24 cellular contexts compared by ENCODE assay signal in the genomic region with DNA sequence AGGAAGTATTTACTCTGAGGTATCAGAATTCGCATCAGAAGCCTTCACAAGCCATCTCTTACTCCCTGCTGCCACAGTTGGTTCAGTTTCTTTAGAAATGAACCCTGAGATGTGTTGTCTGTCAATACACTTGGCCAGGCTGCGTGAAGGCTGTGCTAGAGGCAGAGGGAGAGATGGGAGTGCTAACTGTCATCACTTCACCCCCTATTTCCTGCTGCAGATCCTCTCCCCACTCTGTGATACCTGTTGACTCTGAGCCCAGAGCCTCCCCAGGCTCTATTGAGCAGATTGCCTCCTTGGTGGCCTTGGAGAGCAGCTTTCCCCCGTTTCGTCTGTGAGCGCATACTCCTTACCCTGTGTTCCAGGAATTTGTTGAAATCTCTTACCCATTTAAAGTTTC. TPM values are rescaled to one million over a fixed set of nuclear protein-coding genes. Genes with fewer than 3 reads are reported as not detected.
DNase-seq lines count a peak whose midpoint lies in the region; FAIRE-seq and TF ChIP-seq lines count a peak whose summit lies in the region.
"Had no signal": no experiment of that assay in that cellular context is flagged by ENCODE, and none has a peak within 500 bp of the region (broad histone marks: within the 10 kb centered on the region; RNA-seq: fewer than 3 reads in every experiment).

No MANE protein-coding gene starts in this region.

- no peaks in the 10 kb centered on the region for H3F3A ChIP-seq in GM23248 (ENCODE audit: insufficient read depth)

- H3K79me1 ChIP-seq in H1 (ENCODE audit: low read depth, low read length), result 0 out of 2 replicates have a peak, but pooled peaks cover 3% of the 10 kb centered on the region

- no peaks in the 10 kb centered on the region for H3K9me3 Mint-ChIP-seq in nephron progenitor cell
- H3K9me3 Mint-ChIP-seq: HFFc6 had no signal

- H3K23me2 ChIP-seq in H1 (ENCODE audit: low read depth, low read length), result no peaks in the 10 kb centered on the region; the same call in 1 of the 2 replicates

- H3K27ac ChIP-seq in HEK293 (ENCODE audit: extremely low read depth, low read depth, low read length) (no peak overlapping the region), H1 (ENCODE audit: low read depth, low read length) (no peak overlapping the region), GM23248 (no peak overlapping the region), sigmoid colon (no peak overlapping the region)
- H3K27ac ChIP-seq: HL-60 had no signal

- H3K56ac ChIP-seq in H1 (replicated peaks; ENCODE audit: insufficient read length, low read depth, low read length), result no peak overlapping the region

- FAIRE-seq in H1 (lab: Jason Lieb, UNC), result no peak
- FAIRE-seq in GM12891 (lab: Jason Lieb, UNC), result no peak
- FAIRE-seq: A204.1, G401.6, GM12892, GM18507, K562 had no signal

- H3K4me1 Mint-ChIP-seq in nephron progenitor cell, result peaks cover 18% of the 10 kb centered on the region
- H3K4me1 Mint-ChIP-seq: CD4-positive, CD25-positive, alpha-beta regulatory T cell; CD8-positive, alpha-beta memory T cell had no signal

- no peak overlapping the region for H3K4ac ChIP-seq in H1 (replicated peaks; ENCODE audit: insufficient read length, low read depth, low read length)

- H3K9me3 ChIP-seq in HEK293 (ENCODE audit: control insufficient read depth, insufficient read depth, low read depth, low read length) (no peaks in the 10 kb centered on the region), H1 (ENCODE audit: insufficient read depth in 2 of 2, low read depth in 1 of 2, low read length in 1 of 2) (no peaks in the 10 kb centered on the region), GM23248 (ENCODE audit: low read depth) (no peaks in the 10 kb centered on the region), sigmoid colon (no peaks in the 10 kb centered on the region)
- H3K9me3 ChIP-seq: BE2C had no signal

- H3K27me3 Mint-ChIP-seq in nephron progenitor cell (ENCODE audit: low read depth, poor library complexity), result peaks cover 6% of the 10 kb centered on the region

- H2AFZ ChIP-seq in H1 (ENCODE audit: low read length), result no peak overlapping the region
- no peak overlapping the region for H2AFZ ChIP-seq in GM23248

- H4K8ac ChIP-seq in H1 (ENCODE audit: extremely low read depth, insufficient read depth, low read length), result no peak overlapping the region

- 0 out of 2 replicates have a peak overlapping the region, but pooled peaks have one; percentile 2 for H2BK5ac ChIP-seq in H1 (ENCODE audit: low read depth, low read length)

- no peak overlapping the region for H2BK120ac ChIP-seq in H1 (replicated peaks; ENCODE audit: low read depth, low read length)

- no peak overlapping the region for H3K14ac ChIP-seq in H1 (ENCODE audit: insufficient read length)

- H2AK5ac ChIP-seq in H1 (ENCODE audit: low read depth, low read length), result peak overlapping the region; percentile 29

- POLR2A ChIA-PET in HEK293 (lab: Yijun Ruan, JAX) (no interaction called here), H1 (lab: Charles Lee; ENCODE audit: partially characterized antibody) (interaction anchor here (0.5 to 2.7 kb wide), 6 partner anchors 9 to 232 kb away, joined by 3 to 15 read pairs (median 3); a partner anchor contains a TSS)

- 79% methylated on average over 5 of the region's 5 CpGs; no CpG with 5 or more reads in 1 of the 2 experiments for WGBS in H1 (ENCODE audit: extremely low coverage in 1 of 2, insufficient coverage in 1 of 2, insufficient read length in 1 of 2, insufficient replicate concordance in 2 of 2, low coverage in 1 of 2, low lambda C conversion rate in 2 of 2, missing lambda C conversion rate in 1 of 2), 2 experiments
- WGBS in GM23248 (ENCODE audit: low coverage in 1 of 2, low lambda C conversion rate in 2 of 2, missing lambda C conversion rate in 2 of 2), 2 experiments, result 77 to 78% methylated on average over 5 of the region's 5 CpGs
- WGBS in sigmoid colon, 2 donors, result 84 to 92% methylated on average over 5 of the region's 5 CpGs

- H3K4me2 ChIP-seq in H1 (ENCODE audit: insufficient read depth in 1 of 2, low read depth in 2 of 2, low read length in 2 of 2) (peak overlapping the region; percentile 36 to 38; a peak in 3 of 4 replicates), GM23248 (ENCODE audit: unreplicated experiment) (no peak overlapping the region)

- H4K20me1 ChIP-seq in H1 (replicated peaks in 1 of 2; ENCODE audit: control insufficient read depth in 1 of 2, insufficient read depth in 2 of 2, low read length in 2 of 2) (no peaks in the 10 kb centered on the region), GM23248 (ENCODE audit: insufficient read depth) (no peaks in the 10 kb centered on the region)

- TF ChIP-seq CTCF in HEK293 (tag by site-specific recombination; IDR thresholded peaks at IDR 0.05) (no peak), H1 (IDR thresholded peaks at IDR 0.05; ENCODE audit: control extremely low read depth in 1 of 3, insufficient read depth in 1 of 3, low read depth in 1 of 3, low read length in 3 of 3) (no peak), nephron progenitor cell (IDR thresholded peaks at IDR 0.05) (no peak), sigmoid colon (IDR thresholded peaks at IDR 0.05) (no peak)

- H3K36me3 Mint-ChIP-seq in nephron progenitor cell (ENCODE audit: low read depth), result no peaks in the 10 kb centered on the region
- H3K36me3 Mint-ChIP-seq: CD4-positive, CD25-positive, alpha-beta regulatory T cell; CD8-positive, alpha-beta memory T cell had no signal

- H3K27me3 ChIP-seq in H1 (replicated peaks in 1 of 4; ENCODE audit: control insufficient read depth in 3 of 4, extremely low read depth in 1 of 4, insufficient read depth in 3 of 4, low read length in 3 of 4), result no peaks in the 10 kb centered on the region
- H3K27me3 ChIP-seq in GM23248 (replicated peaks; ENCODE audit: insufficient read depth), result no peaks in the 10 kb centered on the region
- H3K27me3 ChIP-seq in sigmoid colon, result no peaks in the 10 kb centered on the region
- H3K27me3 ChIP-seq: BE2C had no signal

- no peak overlapping the region for H3K23ac ChIP-seq in H1 (ENCODE audit: insufficient read length)

- H3K27ac Mint-ChIP-seq in nephron progenitor cell, result peak overlapping the region; percentile 37
- H3K27ac Mint-ChIP-seq: CD4-positive, CD25-positive, alpha-beta regulatory T cell; CD8-positive, alpha-beta memory T cell; HFFc6 had no signal

- no peak overlapping the region for H4K5ac ChIP-seq in H1 (ENCODE audit: insufficient read length, low read depth, low read length)

- intact Hi-C loops in sigmoid colon (cut with DNase I), result no loop called here

- H3K4me3 ChIP-seq in HEK293 (ENCODE audit: low read depth, low read length) (no peak overlapping the region), H1 (ENCODE audit: extremely low read depth in 1 of 4, insufficient read depth in 2 of 4, low read depth in 3 of 4, low read length in 4 of 4) (0 out of 8 replicates have a peak overlapping the region, but pooled peaks of 1 of the 4 experiments have one; percentile 2), GM23248 (no peak overlapping the region), sigmoid colon (no peak overlapping the region)
- H3K4me3 ChIP-seq: K562 had no signal

- H3K4me1 ChIP-seq in HEK293 (ENCODE audit: control insufficient read depth, insufficient read depth, low read length), result no peaks in the 10 kb centered on the region
- peaks cover 3 to 10% (median 8%) of the 10 kb centered on the region in 4 experiments; a peak in 6 of 7 replicates for H3K4me1 ChIP-seq in H1 (replicated peaks in 1 of 4; ENCODE audit: control insufficient read depth in 3 of 4, insufficient read depth in 4 of 4, low read length in 3 of 4)
- H3K4me1 ChIP-seq in GM23248 (ENCODE audit: insufficient read depth), result no peaks in the 10 kb centered on the region
- H3K4me1 ChIP-seq in sigmoid colon, result no peaks in the 10 kb centered on the region
- H3K4me1 ChIP-seq: BE2C had no signal

- TF ChIP-seq POLR2A in H1 (IDR thresholded peaks at IDR 0.05; ENCODE audit: control extremely low read depth in 1 of 2, low read depth in 2 of 2, low read length in 2 of 2) (no peak), GM12891 (IDR thresholded peaks at IDR 0.05; ENCODE audit: low read depth, low read length) (no peak), sigmoid colon (IDR thresholded peaks at IDR 0.05) (no peak)

- H3K79me2 ChIP-seq in H1 (ENCODE audit: control insufficient read depth in 1 of 2, insufficient read depth in 2 of 2, low read length in 2 of 2) (peaks cover 4 to 86% of the 10 kb centered on the region in 2 experiments; a peak in 3 of 4 replicates), GM23248 (ENCODE audit: insufficient read depth) (no peaks in the 10 kb centered on the region)

- H4K91ac ChIP-seq in H1 (replicated peaks; ENCODE audit: insufficient read length, low read length), result no peak overlapping the region

- in situ Hi-C loops in GM23248 (cut with MboI), result no loop called here

- no peak for DNase-seq in H1 (ENCODE audit: low read depth in 1 of 2, low spot score in 2 of 2)
- DNase-seq in nephron progenitor cell, result no peak
- DNase-seq in DMS53 (lab: John Stamatoyannopoulos, UW), result no peak
- DNase-seq in GM23248, result no peak
- DNase-seq in GM12891 (ENCODE audit: insufficient read length, low spot score), result no peak
- DNase-seq in sigmoid colon, result no peak
- DNase-seq: ACHN; BE2C; C1 segment of cervical spinal cord; CD4-positive, CD25-positive, alpha-beta regulatory T cell; CD8-positive, alpha-beta memory T cell; COR-L47; DMS 273 treated with DMSO at 0.1 percent for 48 hours; GOT3; HCEC 1CT; HFFc6; IMR-90 had no signal

- H3K9ac ChIP-seq in H1 (replicated peaks in 1 of 4; ENCODE audit: extremely low read depth in 1 of 4, low read depth in 3 of 4, low read length in 3 of 4) (no peak overlapping the region), GM23248 (no peak overlapping the region)

- CTCF ChIA-PET in HEK293 (lab: Yijun Ruan, JAX), result interaction anchor here (0.7 kb wide), 1 partner anchor 168 kb away, joined by 3 read pairs; no protein-coding TSS in a partner anchor
- CTCF ChIA-PET in H1 (lab: Charles Lee; ENCODE audit: partially characterized antibody), result interaction anchor here (0.6 to 1.4 kb wide), 4 partner anchors 36 to 840 kb away, joined by 3 to 6 read pairs (median 3); no protein-coding TSS in a partner anchor

- no peaks in the 10 kb centered on the region for H3K9me2 ChIP-seq in GM23248 (ENCODE audit: insufficient read depth)

- H3K18ac ChIP-seq in H1 (ENCODE audit: extremely low read depth, low read length), result peak overlapping the region; percentile 5; the same call in 1 of the 2 replicates

- H3K36me3 ChIP-seq in HEK293 (ENCODE audit: control insufficient read depth in 2 of 2, insufficient read depth in 1 of 2, low read length in 2 of 2) (no peaks in the 10 kb centered on the region), H1 (ENCODE audit: control insufficient read depth in 2 of 4, insufficient read depth in 4 of 4, low read length in 3 of 4) (no peaks in the 10 kb centered on the region), GM23248 (ENCODE audit: low read depth) (no peaks in the 10 kb centered on the region), sigmoid colon (no peaks in the 10 kb centered on the region)
- H3K36me3 ChIP-seq: BE2C had no signal

- no peak overlapping the region for H2BK20ac ChIP-seq in H1 (ENCODE audit: low read length)

- no peak overlapping the region for H2BK12ac ChIP-seq in H1 (ENCODE audit: low read depth, low read length)

- H3K4me3 Mint-ChIP-seq in nephron progenitor cell, result no peak overlapping the region
- H3K4me3 Mint-ChIP-seq: CD4-positive, CD25-positive, alpha-beta regulatory T cell; CD8-positive, alpha-beta memory T cell; HFFc6 had no signal

- TF ChIP-seq RAD21 in H1 (IDR thresholded peaks at IDR 0.05 in 1 of 2, conservative IDR thresholded peaks at IDR 0.05 in 1 of 2; ENCODE audit: low read depth in 2 of 2, low read length in 2 of 2), result no peak

- TF ChIP-seq EP300 in H1 (IDR thresholded peaks at IDR 0.05; ENCODE audit: borderline replicate concordance in 1 of 2, low read depth in 2 of 2, low read length in 2 of 2), result no peak
- TF ChIP-seq EP300 in sigmoid colon (IDR thresholded peaks at IDR 0.05), result no peak

- H2BK15ac ChIP-seq in H1 (ENCODE audit: low read length), result no peak overlapping the region

RNA-seq across cellular contexts. Expression of a gene that starts 34.8 kb away (rescaled TPM):
- 75.2 and 76.3 TPM in 2 replicates for total RNA-seq in H1 (2021; fragmentation: NEBNext Ultra II Directional; extraction: Animal tissue kit (Norgen Biotek cat#: 25700))
- polyA plus RNA-seq in H1 (2011; rRNA removed) (17.9 and 19.8 TPM in 2 replicates), GM23248 (2016; fragmentation: Nextera tagmentation; extraction: Ambion mirVana) (not detected in 2 replicates), sigmoid colon (1 to 10 TPM; 1.8 to 6.0 (median 3.0) TPM)
- 21.9 TPM for polyA plus RNA-seq in H1 (2011; cell fraction: cytosol; rRNA removed)
- polyA plus RNA-seq in H1 (2011; cell fraction: nucleus; rRNA removed), result 29.3 TPM
- polyA plus RNA-seq in H1 (2012, experiment 1 of 2), result 12.1 to 21.6 TPM (median 17.2 TPM) in 4 replicates
- polyA plus RNA-seq in H1 (2012, experiment 2 of 2), result 3.6 TPM
- polyA plus RNA-seq in H1 (2013, experiment 1 of 2), result 19.0 TPM
- polyA plus RNA-seq in H1 (2013, experiment 2 of 2), result 20.8 TPM
- 121 and 133 TPM in 2 replicates for polyA minus RNA-seq in H1 (2011; rRNA and poly(A)+ RNA removed)
- polyA minus RNA-seq in H1 (2011; cell fraction: cytosol; rRNA and poly(A)+ RNA removed), result 51.7 TPM
- 107 TPM for polyA minus RNA-seq in H1 (2011; cell fraction: nucleus; rRNA and poly(A)+ RNA removed)
- total RNA-seq in GM23248 (2014; rRNA removed; shearing (Covaris generic)), result 0.11 TPM in 1 of 2 replicates, not detected in the other
- 0.37 TPM for polyA plus RNA-seq in GM12891 (2012; ENCODE audit: low read depth, missing spikeins)
- total RNA-seq in sigmoid colon, result 1 to 10 TPM; 1.4 to 2.2 (median 2.0) TPM
- polyA plus RNA-seq: CD8-positive, alpha-beta memory T cell had no signal

Comparison
In these comparisons a context has a peak if more than half of its experiments do, and no peak if none do; other contexts are left out.
1. RNA of a gene that starts 34.8 kb away (total RNA-seq): 75.2 to 76.3 TPM in H1; 1.4 to 2.2 TPM in sigmoid colon and 0.11 TPM in GM23248; every median in the first group is over 10 times any median in the second.